ENCODE assay signal across 8 cellular contexts in the genomic region with DNA sequence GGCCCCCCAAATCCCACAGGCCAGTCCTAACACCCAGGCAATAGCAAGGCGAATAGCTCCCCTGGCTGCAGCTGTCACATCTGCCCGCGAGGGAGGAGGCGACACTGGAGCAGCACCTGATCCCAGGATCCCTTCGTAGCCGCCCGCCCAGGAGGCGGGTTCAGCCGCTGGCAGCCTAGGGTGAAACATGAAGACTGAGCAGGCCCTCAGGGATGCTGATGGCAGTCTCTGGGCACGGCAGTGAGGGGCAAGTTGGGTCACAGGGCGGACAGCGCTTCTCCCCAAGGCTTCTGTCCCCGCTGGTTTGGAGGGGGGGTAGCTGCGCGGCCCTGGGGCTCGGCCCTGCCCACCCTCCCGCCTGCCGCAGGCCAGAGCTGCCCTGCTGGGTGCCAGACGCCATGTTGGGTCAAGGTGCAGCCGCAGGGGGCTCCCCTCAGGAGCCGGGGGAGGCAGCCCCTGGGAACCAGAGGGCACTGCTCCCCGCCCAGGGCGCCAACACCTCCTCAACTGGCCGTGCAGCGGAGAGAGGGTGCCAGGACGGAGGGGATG. TPM values are rescaled to one million over a fixed set of nuclear protein-coding genes. Genes with fewer than 3 reads are reported as not detected.
DNase-seq lines count a peak whose midpoint lies in the region; ATAC-seq and TF ChIP-seq lines count a peak whose summit lies in the region.

No MANE protein-coding gene starts in this region.

- peak; percentile 46 for DNase-seq in activated CD4-positive, alpha-beta T cell treated with anti-CD3 and anti-CD28 coated beads for 36 hours
- no peak for DNase-seq in activated CD4-positive, alpha-beta T cell treated with anti-CD3 and anti-CD28 coated beads for 1 hour
- DNase-seq in cardiac muscle cell (ENCODE audit: low read depth in 1 of 2, low spot score in 1 of 2) (peak in 1 of 2 donors; percentile 62), retina (peak; percentile 55), G401 (ENCODE audit: low spot score) (no peak), cerebellar nuclear complex (lab: John Stamatoyannopoulos, UW) (no peak)

- no peaks in the 10 kb centered on the region for H3K9me3 ChIP-seq in cardiac muscle cell (ENCODE audit: low read depth)

- H3K9me3 Mint-ChIP-seq in activated CD4-positive, alpha-beta T cell treated with anti-CD3 and anti-CD28 coated beads for 36 hours (ENCODE audit: low read depth) = no peaks in the 10 kb centered on the region

- intact Hi-C loops in activated CD4-positive, alpha-beta T cell treated with anti-CD3 and anti-CD28 coated beads for 36 hours (cut with DNase I, micrococcal nuclease) = loop anchor here in 1 of 2 experiments (2.0 to 5.0 kb wide), 2 partner anchors 45 to 332 kb away; a partner anchor contains a TSS

- no peaks in the 10 kb centered on the region for H3K27me3 ChIP-seq in cardiac muscle cell

- H3K4me3 Mint-ChIP-seq in activated CD4-positive, alpha-beta T cell treated with anti-CD3 and anti-CD28 coated beads for 36 hours = peak overlapping the region; percentile 67

- no peak for ATAC-seq in activated CD4-positive, alpha-beta T cell treated with anti-CD3 and anti-CD28 coated beads for 36 hours
- no peak for ATAC-seq in HG03432 (IDR thresholded peaks at IDR 0.05; ENCODE audit: unreplicated experiment)

- POLR2A ChIA-PET in activated CD4-positive, alpha-beta T cell treated with anti-CD3 and anti-CD28 coated beads for 36 hours (lab: Charles Lee) = interaction anchor here (0.7 kb wide), 1 partner anchor 25 kb away, joined by 4 read pairs; no protein-coding TSS in a partner anchor

- H3K4me3 ChIP-seq in WI38 (ENCODE audit: low read depth, low read length) (peak overlapping the region; percentile 58), cardiac muscle cell (peak overlapping the region; percentile 56)

- no peaks in the 10 kb centered on the region for H3K36me3 ChIP-seq in cardiac muscle cell

- CTCF ChIA-PET in activated CD4-positive, alpha-beta T cell treated with anti-CD3 and anti-CD28 coated beads for 36 hours (lab: Charles Lee) = interaction anchor here (0.6 to 2.3 kb wide), 4 partner anchors 22 to 67 kb away, joined by 3 to 8 read pairs (median 6); no protein-coding TSS in a partner anchor

- TF ChIP-seq CTCF in WI38 (IDR thresholded peaks at IDR 0.05; ENCODE audit: low read depth, low read length) = no peak
- no peak for TF ChIP-seq CTCF in cardiac muscle cell (IDR thresholded peaks at IDR 0.05; ENCODE audit: low read depth, low read length)

- peaks cover 3% of the 10 kb centered on the region for H3K36me3 Mint-ChIP-seq in activated CD4-positive, alpha-beta T cell treated with anti-CD3 and anti-CD28 coated beads for 36 hours (ENCODE audit: low read depth)

- no peak overlapping the region for H3K27ac ChIP-seq in cardiac muscle cell

- peaks cover 15% of the 10 kb centered on the region for H3K4me1 ChIP-seq in cardiac muscle cell (ENCODE audit: low read depth)

- no peaks in the 10 kb centered on the region for H3K27me3 Mint-ChIP-seq in activated CD4-positive, alpha-beta T cell treated with anti-CD3 and anti-CD28 coated beads for 36 hours

- in situ Hi-C loops in G401 (cut with HindIII; ENCODE audit: low sequenced_read_pairs) = no loop called here

- peaks cover 49% of the 10 kb centered on the region for H3K4me1 Mint-ChIP-seq in activated CD4-positive, alpha-beta T cell treated with anti-CD3 and anti-CD28 coated beads for 36 hours

- peak overlapping the region; percentile 63 for H3K27ac Mint-ChIP-seq in activated CD4-positive, alpha-beta T cell treated with anti-CD3 and anti-CD28 coated beads for 36 hours

RNA-seq across cellular contexts. Expression of a gene that starts 1.9 kb away (rescaled TPM):
- 10 to 100 TPM; 62.3 to 76.2 TPM for total RNA-seq in activated CD4-positive, alpha-beta T cell treated with anti-CD3 and anti-CD28 coated beads for 36 hours
- total RNA-seq in cardiac muscle cell = 90.6 and 116 TPM in 2 replicates
- polyA plus RNA-seq in cardiac muscle cell = 52.9 and 65.4 TPM in 2 replicates
- total RNA-seq in G401 (2014; rRNA removed; shearing (Covaris generic)) = 11.5 and 11.8 TPM in 2 replicates

Comparison
In these comparisons a context has a peak if more than half of its experiments do, and no peak if none do; other contexts are left out.
1. DNase-seq: peak in activated CD4-positive, alpha-beta T cell treated with anti-CD3 and anti-CD28 coated beads for 36 hours (single experiment) and retina (single experiment); none in activated CD4-positive, alpha-beta T cell treated with anti-CD3 and anti-CD28 coated beads for 1 hour (single experiment), G401 (single experiment) and cerebellar nuclear complex (0 of 2).